25 cellular contexts compared by ENCODE assay signal in the genomic region with DNA sequence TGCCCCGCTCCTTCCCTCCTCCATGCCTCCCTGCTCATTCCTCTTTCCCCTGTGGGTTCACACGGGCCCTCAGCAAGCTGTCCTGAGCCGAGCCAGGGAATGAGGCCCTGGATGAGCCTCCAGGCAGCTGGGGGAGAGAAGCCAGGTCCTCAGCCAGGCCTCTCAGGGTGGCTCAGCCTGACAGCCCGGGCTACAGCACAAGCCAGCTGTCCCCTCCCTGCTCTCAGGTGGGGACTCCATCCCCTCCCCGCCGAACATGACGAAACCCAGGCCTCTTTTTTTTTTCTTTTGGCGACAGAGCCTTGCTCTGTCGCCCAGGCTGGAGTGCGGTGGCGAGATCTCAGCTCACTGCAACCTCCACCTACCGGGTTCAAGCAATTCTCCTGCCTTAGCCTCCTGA. TPM values are rescaled to one million over a fixed set of nuclear protein-coding genes. Genes with fewer than 3 reads are reported as not detected.
DNase-seq lines count a peak whose midpoint lies in the region; ATAC-seq and TF ChIP-seq lines count a peak whose summit lies in the region.
"Had no signal": no experiment of that assay in that cellular context is flagged by ENCODE, and none has a peak within 500 bp of the region (broad histone marks: within the 10 kb centered on the region; RNA-seq: fewer than 3 reads in every experiment).

No MANE protein-coding gene starts in this region.

- H3F3A ChIP-seq in SK-N-SH (replicated peaks; ENCODE audit: insufficient read depth): no peaks in the 10 kb centered on the region

- TF ChIP-seq EP300 in SK-N-SH (IDR thresholded peaks at IDR 0.05; ENCODE audit: borderline replicate concordance in 1 of 2, low read depth in 1 of 2, low read length in 1 of 2): no peak

- H3K27me3 Mint-ChIP-seq in dendritic cell treated with granulocyte-macrophage colony-stimulating factor and Interleukin-4, amounts not matched to agents 40 ng/mL and 50 ng/mL, for 4 days: peaks cover 30% of the 10 kb centered on the region
- H3K27me3 Mint-ChIP-seq: CD4-positive, alpha-beta T cell had no signal

- H4K20me1 ChIP-seq in SK-N-SH (ENCODE audit: insufficient read depth): no peaks in the 10 kb centered on the region
- no peaks in the 10 kb centered on the region for H4K20me1 ChIP-seq in osteoblast (ENCODE audit: insufficient read depth, low read length)

- intact Hi-C loops in dendritic cell treated with granulocyte-macrophage colony-stimulating factor and Interleukin-4, amounts not matched to agents 40 ng/mL and 50 ng/mL, for 4 days (cut with micrococcal nuclease): no loop called here

- H2AFZ ChIP-seq in SK-N-SH (ENCODE audit: low read depth) (no peak overlapping the region), osteoblast (ENCODE audit: low read length) (no peak overlapping the region)
- H2AFZ ChIP-seq: PC-9 had no signal

- no peak overlapping the region for H3K4me2 ChIP-seq in SK-N-SH
- no peak overlapping the region for H3K4me2 ChIP-seq in osteoblast (ENCODE audit: insufficient read depth, low read length)
- H3K4me2 ChIP-seq: PC-9 had no signal

- peak; percentile 68 for DNase-seq in SK-N-SH
- DNase-seq in H7: peak; percentile 51
- peak; percentile 54 for DNase-seq in osteoblast (ENCODE audit: insufficient read length, low spot score, missing footprints)
- DNase-seq in NCI-H526 treated with DMSO at 0.1 percent for 48 hours (lab: John Stamatoyannopoulos, UW): no peak
- no peak for DNase-seq in SIG-M5 treated with dmso at 0.1 percent for 504 hours (lab: John Stamatoyannopoulos, UW; ENCODE audit: unreplicated experiment)
- DNase-seq: 8988T; ACHN; CD4-positive, alpha-beta T cell; H9; KBM-7; MM.1S; NCI-H1694; NCI-H2029 treated with DMSO at 0.1 percent for 48 hours; NCI-H526; PC-9; Right ventricle myocardium superior; SW 1271 had no signal

- 54% methylated on average over 12 of the region's 12 CpGs for WGBS in SK-N-SH (ENCODE audit: low lambda C conversion rate)

- POLR2A ChIA-PET in SK-N-SH (lab: Yijun Ruan, JAX): no interaction called here

- H3K9me3 ChIP-seq in SK-N-SH: no peaks in the 10 kb centered on the region
- H3K9me3 ChIP-seq in osteoblast (ENCODE audit: low read depth, low read length): no peaks in the 10 kb centered on the region

- ATAC-seq in SK-N-SH treated with all-trans-retinoic acid at 6 μM for 48 hours (no peak), HG03432 (IDR thresholded peaks at IDR 0.05; ENCODE audit: unreplicated experiment) (no peak)

- H3K4me1 Mint-ChIP-seq in dendritic cell treated with granulocyte-macrophage colony-stimulating factor and Interleukin-4, amounts not matched to agents 40 ng/mL and 50 ng/mL, for 4 days (ENCODE audit: low read depth): peaks cover 14% of the 10 kb centered on the region
- H3K4me1 Mint-ChIP-seq: H9 had no signal

- TF ChIP-seq RAD21 in SK-N-SH (IDR thresholded peaks at IDR 0.05; ENCODE audit: low read length): no peak

- no peak for TF ChIP-seq CTCF in SK-N-SH (IDR thresholded peaks at IDR 0.05)
- no peak for TF ChIP-seq CTCF in osteoblast (IDR thresholded peaks at IDR 0.05; ENCODE audit: extremely low read depth, low read depth, low read length)

- H3K4me1 ChIP-seq in SK-N-SH (ENCODE audit: control insufficient read depth in 1 of 2, insufficient read depth in 2 of 2, low read depth in 1 of 2, low read length in 1 of 2): no peaks in the 10 kb centered on the region; a peak in 1 of 4 replicates
- H3K4me1 ChIP-seq in osteoblast (ENCODE audit: insufficient read depth, low read length): no peaks in the 10 kb centered on the region

- H3K36me3 Mint-ChIP-seq in dendritic cell treated with granulocyte-macrophage colony-stimulating factor and Interleukin-4, amounts not matched to agents 40 ng/mL and 50 ng/mL, for 4 days (ENCODE audit: low read depth): no peaks in the 10 kb centered on the region

- H3K27ac ChIP-seq in SK-N-SH (ENCODE audit: low read depth in 2 of 2, low read length in 1 of 2) (no peak overlapping the region), osteoblast (ENCODE audit: low read depth, low read length) (no peak overlapping the region)
- H3K27ac ChIP-seq: PC-9 had no signal

- no peaks in the 10 kb centered on the region for H3K9me2 ChIP-seq in SK-N-SH

- H3K27me3 ChIP-seq in SK-N-SH (ENCODE audit: insufficient read depth) (peaks cover 11% of the 10 kb centered on the region), H7 (ENCODE audit: control insufficient read depth, insufficient read depth, low read length) (no peaks in the 10 kb centered on the region; the same call in 1 of the 2 replicates), osteoblast (ENCODE audit: insufficient read depth, low read length) (peaks cover 21% of the 10 kb centered on the region)

- H3K9ac ChIP-seq in SK-N-SH: no peak overlapping the region

- H3K4me3 Mint-ChIP-seq in dendritic cell treated with granulocyte-macrophage colony-stimulating factor and Interleukin-4, amounts not matched to agents 40 ng/mL and 50 ng/mL, for 4 days: no peak overlapping the region
- H3K4me3 Mint-ChIP-seq: CD4-positive, alpha-beta T cell; H9 had no signal

- H3K9me3 Mint-ChIP-seq in dendritic cell treated with granulocyte-macrophage colony-stimulating factor and Interleukin-4, amounts not matched to agents 40 ng/mL and 50 ng/mL, for 4 days: no peaks in the 10 kb centered on the region
- H3K9me3 Mint-ChIP-seq: CD4-positive, alpha-beta T cell; H9 had no signal

- CTCF ChIA-PET in SK-N-SH (lab: Yijun Ruan, JAX): interaction anchor here (1.4 kb wide), 1 partner anchor 43 kb away, joined by 3 read pairs; no protein-coding TSS in a partner anchor

- H3K4me3 ChIP-seq in SK-N-SH (ENCODE audit: low read depth in 2 of 2, low read length in 1 of 2) (no peak overlapping the region), H7 (ENCODE audit: insufficient read depth, low read depth, low read length) (no peak overlapping the region), osteoblast (ENCODE audit: insufficient read depth, low read length) (no peak overlapping the region)
- H3K4me3 ChIP-seq: PC-9 had no signal

- H3K79me2 ChIP-seq in SK-N-SH (ENCODE audit: insufficient read depth): no peaks in the 10 kb centered on the region
- H3K79me2 ChIP-seq in osteoblast (ENCODE audit: insufficient read depth, low read length): no peaks in the 10 kb centered on the region

- H3K36me3 ChIP-seq in SK-N-SH (replicated peaks in 1 of 2; ENCODE audit: control insufficient read depth in 1 of 2, insufficient read depth in 2 of 2, low read length in 1 of 2) (no peaks in the 10 kb centered on the region), H7 (replicated peaks; ENCODE audit: control insufficient read depth, insufficient read depth, low read length) (no peaks in the 10 kb centered on the region), osteoblast (ENCODE audit: insufficient read depth, low read length) (no peaks in the 10 kb centered on the region)

- peak overlapping the region; percentile 47 for H3K27ac Mint-ChIP-seq in dendritic cell treated with granulocyte-macrophage colony-stimulating factor and Interleukin-4, amounts not matched to agents 40 ng/mL and 50 ng/mL, for 4 days
- H3K27ac Mint-ChIP-seq: CD4-positive, alpha-beta T cell; H9 had no signal

TF ChIP-seq in SK-N-SH, 30 proteins besides CTCF, POLR2A, EP300 and RAD21 (continues in another document):
- TF ChIP-seq SMC3 (IDR thresholded peaks at IDR 0.05; ENCODE audit: low read depth, low read length) (no peak), TAF1 (IDR thresholded peaks at IDR 0.05; ENCODE audit: borderline replicate concordance, low read depth, low read length) (no peak), TEAD4 (IDR thresholded peaks at IDR 0.05; ENCODE audit: borderline replicate concordance, insufficient read depth) (no peak), RXRA (IDR thresholded peaks at IDR 0.05; ENCODE audit: borderline replicate concordance, low read depth) (no peak), CHD2 (IDR thresholded peaks at IDR 0.05; ENCODE audit: low read length, partially characterized antibody) (no peak), RCOR1 (IDR thresholded peaks at IDR 0.05; ENCODE audit: low read length) (no peak)

TF ChIP-seq in SK-N-SH treated with all-trans-retinoic acid at 6 μM for 48 hours, 23 proteins besides CTCF, POLR2A, EP300 and RAD21 (continues in another document):
- no peak for TF ChIP-seq ESRRG (CRISPR knock-in tag; IDR thresholded peaks at IDR 0.05)

RNA-seq across cellular contexts. Expression of a gene that starts 40.0 kb away (rescaled TPM):
- not detected in 2 replicates for polyA plus RNA-seq in SK-N-SH (2012; rRNA removed)
- not detected in 2 replicates for polyA plus RNA-seq in SK-N-SH (2012; cell fraction: cytosol; rRNA removed)
- not detected in 2 replicates for polyA plus RNA-seq in SK-N-SH (2012; cell fraction: nucleus; rRNA removed)
- total RNA-seq in H7 (2014; rRNA removed; shearing (Covaris generic)): 19.1 and 22.8 TPM in 2 replicates
- not detected in 2 replicates for total RNA-seq in osteoblast
- total RNA-seq: HT1080, PC-9, RPMI7951 had no signal
- polyA plus RNA-seq: BJ had no signal

RNA-seq across cellular contexts. Expression of a gene that starts 42.7 kb away (rescaled TPM):
- polyA plus RNA-seq in SK-N-SH (2012; rRNA removed): 0.18 and 0.44 TPM in 2 replicates
- polyA plus RNA-seq in SK-N-SH (2012; cell fraction: cytosol; rRNA removed): 0.06 and 0.64 TPM in 2 replicates
- polyA plus RNA-seq in SK-N-SH (2012; cell fraction: nucleus; rRNA removed): 0.55 and 1.3 TPM in 2 replicates
- total RNA-seq in H7 (2014; rRNA removed; shearing (Covaris generic)): 21.5 and 36.1 TPM in 2 replicates
- total RNA-seq in osteoblast: not detected in 2 replicates
- total RNA-seq: HT1080, PC-9, Right ventricle myocardium superior, RPMI7951 had no signal

RNA-seq across cellular contexts. Expression of a gene that starts 54.1 kb away (rescaled TPM):
- polyA plus RNA-seq in SK-N-SH (2012; rRNA removed): not detected in 2 replicates
- polyA plus RNA-seq in SK-N-SH (2012; cell fraction: cytosol; rRNA removed): not detected in 2 replicates
- polyA plus RNA-seq in SK-N-SH (2012; cell fraction: nucleus; rRNA removed): not detected in 2 replicates
- total RNA-seq in H7 (2014; rRNA removed; shearing (Covaris generic)): not detected in 2 replicates
- not detected in 2 replicates for total RNA-seq in osteoblast
- total RNA-seq: CD4-positive, alpha-beta T cell; G401; H9; HT1080; PC-9; Right ventricle myocardium superior; RPMI7951; SK-MEL-5 had no signal
- polyA plus RNA-seq: BJ had no signal

RNA-seq across cellular contexts. Expression of a gene that starts 54.3 kb away (rescaled TPM):
- polyA plus RNA-seq in SK-N-SH (2012; rRNA removed): 0.84 and 1.2 TPM in 2 replicates
- polyA plus RNA-seq in SK-N-SH (2012; cell fraction: cytosol; rRNA removed): 0.68 and 1.4 TPM in 2 replicates
- polyA plus RNA-seq in SK-N-SH (2012; cell fraction: nucleus; rRNA removed): 0.48 and 0.67 TPM in 2 replicates
- total RNA-seq in H7 (2014; rRNA removed; shearing (Covaris generic)): 10.2 and 17.9 TPM in 2 replicates
- total RNA-seq in osteoblast: not detected in 2 replicates
- total RNA-seq: CD4-positive, alpha-beta T cell; HT1080; PC-9; Right ventricle myocardium superior; RPMI7951; SK-MEL-5 had no signal
- polyA plus RNA-seq: BJ had no signal

Comparison
In these comparisons a context has a peak if more than half of its experiments do, and no peak if none do; other contexts are left out.
1. DNase-seq: peak in SK-N-SH (single experiment), H7 (single experiment) and osteoblast (single experiment); none in NCI-H526 treated with DMSO at 0.1 percent for 48 hours (single experiment) and SIG-M5 treated with dmso at 0.1 percent for 504 hours (single experiment).
2. RNA of a gene that starts 40.0 kb away (total RNA-seq): 19.1 to 22.8 TPM in H7; not detected in osteoblast; every median in the first group is over 10 times any median in the second.
3. RNA of a gene that starts 42.7 kb away (total RNA-seq): 21.5 to 36.1 TPM in H7; not detected in osteoblast; every median in the first group is over 10 times any median in the second.